Comparison of ENCODE assay signal across 11 cellular contexts in the genomic region with DNA sequence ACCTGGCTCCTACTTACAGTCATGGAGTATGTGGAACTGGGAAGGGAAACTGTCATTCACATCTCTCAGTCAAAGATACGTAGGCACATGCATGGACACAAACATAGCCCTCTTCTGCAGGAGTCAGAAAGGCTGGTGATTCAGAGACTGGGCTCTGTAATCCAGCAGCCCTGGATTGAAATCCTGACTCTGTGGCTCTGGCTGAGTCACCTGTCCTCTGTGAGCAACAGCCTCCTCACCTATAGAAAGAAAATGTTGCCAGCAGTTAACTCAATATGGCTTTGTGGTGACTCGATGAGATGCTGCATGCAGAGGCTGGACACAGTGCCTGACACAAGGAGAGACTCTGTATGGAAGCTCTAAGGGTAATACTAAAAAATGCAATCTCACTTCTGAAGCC. TPM values are rescaled to one million over a fixed set of nuclear protein-coding genes. Genes with fewer than 3 reads are reported as not detected.
DNase-seq lines count a peak whose midpoint lies in the region; ATAC-seq, FAIRE-seq and TF ChIP-seq lines count a peak whose summit lies in the region.
"Had no signal": no experiment of that assay in that cellular context is flagged by ENCODE, and none has a peak within 500 bp of the region (broad histone marks: within the 10 kb centered on the region; RNA-seq: fewer than 3 reads in every experiment).

No MANE protein-coding gene starts in this region.

- CTCF ChIA-PET in Caco-2 (lab: Charles Lee) (interaction anchor here (0.7 kb wide), 1 partner anchor 285 kb away, joined by 4 read pairs; no protein-coding TSS in a partner anchor), HCT116 (lab: Charles Lee) (no interaction called here), K562 (lab: Yijun Ruan, JAX; ENCODE audit: low intra/inter-chr PET ratio) (no interaction called here)

- no peak overlapping the region for H3K9ac ChIP-seq in HCT116 (ENCODE audit: low read length)
- H3K9ac ChIP-seq in K562 (ENCODE audit: insufficient read depth in 1 of 2, low read depth in 2 of 2, low read length in 2 of 2), result no peak overlapping the region; a peak in 1 of 4 replicates

- H3K27ac ChIP-seq in HCT116 (ENCODE audit: low read depth, low read length) (no peak overlapping the region), K562 (ENCODE audit: extremely low read depth, low read depth, low read length) (no peak overlapping the region)

- in situ Hi-C loops in K562 (cut with MboI), result no loop called here

- no peaks in the 10 kb centered on the region for H3K27me3 Mint-ChIP-seq in Caco-2 (ENCODE audit: insufficient read depth, unreplicated experiment)

- H3K9me3 Mint-ChIP-seq in Caco-2 (ENCODE audit: unreplicated experiment), result no peaks in the 10 kb centered on the region

- RAD21 ChIA-PET in HCT116 (lab: Charles Lee; ENCODE audit: low non-redundant PET in 1 of 2, low total read pairs in 2 of 2, uncharacterized antibody in 2 of 2, unreplicated experiment in 2 of 2), result no interaction called here

- H4K20me1 ChIP-seq in HCT116 (ENCODE audit: insufficient read depth) (no peaks in the 10 kb centered on the region), K562 (replicated peaks; ENCODE audit: control insufficient read depth, insufficient read depth, low read length) (no peaks in the 10 kb centered on the region)

- H3K9me1 ChIP-seq in K562 (ENCODE audit: control insufficient read depth, insufficient read depth, low read length), result no peaks in the 10 kb centered on the region

- peaks cover 7% of the 10 kb centered on the region for H3K36me3 Mint-ChIP-seq in Caco-2 (ENCODE audit: insufficient read depth, unreplicated experiment)

- H3K4me3 ChIP-seq in Caco-2 (ENCODE audit: low read depth, low read length), result no peak overlapping the region
- no peak overlapping the region for H3K4me3 ChIP-seq in HCT116 (replicated peaks in 1 of 2; ENCODE audit: low read depth in 1 of 2, low read length in 2 of 2)
- no peak overlapping the region for H3K4me3 ChIP-seq in K562
- H3K4me3 ChIP-seq: lung, skin epidermis had no signal

- TF ChIP-seq RAD21 in HCT116 (IDR thresholded peaks at IDR 0.05; ENCODE audit: low read depth), result no peak
- no peak for TF ChIP-seq RAD21 in K562 (CRISPR knock-in tag; conservative IDR thresholded peaks at IDR 0.05 in 1 of 2, IDR thresholded peaks at IDR 0.05 in 1 of 2)

- no peak for TF ChIP-seq POLR2A in HCT116 (IDR thresholded peaks at IDR 0.05; ENCODE audit: borderline replicate concordance, extremely low read depth, insufficient read depth, insufficient read length)
- TF ChIP-seq POLR2A in K562 (conservative IDR thresholded peaks at IDR 0.05), result no peak

- ATAC-seq in HCT116 (peak; percentile 59), K562 (no peak), GM19023 (IDR thresholded peaks at IDR 0.05; ENCODE audit: unreplicated experiment) (no peak)

- H3K27me3 ChIP-seq in Caco-2 (replicated peaks; ENCODE audit: control insufficient read depth, insufficient read depth, low read length) (no peaks in the 10 kb centered on the region), HCT116 (ENCODE audit: insufficient read depth, low read length) (no peaks in the 10 kb centered on the region), K562 (ENCODE audit: control insufficient read depth in 2 of 2, insufficient read depth in 2 of 2, low read length in 2 of 2) (no peaks in the 10 kb centered on the region; a peak in 1 of 5 replicates)

- intact Hi-C loops in Caco-2 (cut with micrococcal nuclease; ENCODE audit: unreplicated experiment) (no loop called here), HCT116 (cut with micrococcal nuclease) (no loop called here), K562 (cut with micrococcal nuclease) (no loop called here)

- no peaks in the 10 kb centered on the region for H3K9me2 ChIP-seq in HCT116 (ENCODE audit: insufficient read depth)

- H3K4me1 ChIP-seq in Caco-2 (peaks cover 47% of the 10 kb centered on the region), HCT116 (ENCODE audit: control insufficient read depth in 1 of 2, insufficient read depth in 2 of 2, low read length in 2 of 2) (peaks cover 5 to 32% of the 10 kb centered on the region in 2 experiments; a peak in 3 of 4 replicates), K562 (replicated peaks in 1 of 2; ENCODE audit: control insufficient read depth in 2 of 2, insufficient read depth in 2 of 2, low read length in 2 of 2) (peaks cover 27 to 30% of the 10 kb centered on the region in 2 experiments; a peak in 4 of 5 replicates)

- POLR2A ChIA-PET in Caco-2 (lab: Charles Lee) (interaction anchor here (1.9 kb wide), 1 partner anchor 12 kb away, joined by 9 read pairs; no protein-coding TSS in a partner anchor), HCT116 (lab: Charles Lee) (interaction anchor here (0.7 kb wide), 1 partner anchor 71 kb away, joined by 3 read pairs; no protein-coding TSS in a partner anchor), K562 (lab: Yijun Ruan, JAX) (interaction anchor here (2.2 kb wide), 1 partner anchor 31 kb away, joined by 7 read pairs; no protein-coding TSS in a partner anchor)

- peak overlapping the region; percentile 82 for H3K27ac Mint-ChIP-seq in Caco-2 (ENCODE audit: unreplicated experiment)

- TF ChIP-seq CTCF in Caco-2 (IDR thresholded peaks at IDR 0.05; ENCODE audit: insufficient read depth in 1 of 2, low read depth in 1 of 2, low read length in 1 of 2, severe bottlenecking in 1 of 2, unreplicated experiment in 1 of 2), result no peak
- no peak for TF ChIP-seq CTCF in HCT116 (IDR thresholded peaks at IDR 0.05 in 2 of 3, conservative IDR thresholded peaks at IDR 0.05 in 1 of 3; ENCODE audit: borderline replicate concordance in 1 of 3, insufficient read depth in 1 of 3, low read depth in 2 of 3, low read length in 2 of 3)
- TF ChIP-seq CTCF in K562 (IDR thresholded peaks at IDR 0.05 in 2 of 3, conservative IDR thresholded peaks at IDR 0.05 in 1 of 3; ENCODE audit: insufficient read depth in 2 of 3, low read depth in 1 of 3, low read length in 3 of 3), result no peak

- no peak for DNase-seq in Caco-2
- DNase-seq in HCT116 (ENCODE audit: low read depth, low spot score), result peak; percentile 45
- no peak for DNase-seq in K562 (ENCODE audit: extremely low read depth in 1 of 4, low spot score in 3 of 4)
- peak; percentile 76 for DNase-seq in renal cortical epithelial cell (ENCODE audit: low read depth)
- DNase-seq in ecto neural progenitor cell (ENCODE audit: low spot score), result no peak
- no peak for DNase-seq in CD1c-positive myeloid dendritic cell (ENCODE audit: extremely low spot score)
- DNase-seq: NCI-H82, substantia nigra had no signal

- no peaks in the 10 kb centered on the region for H3K36me3 ChIP-seq in Caco-2 (ENCODE audit: control insufficient read depth, insufficient read depth, low read length)
- H3K36me3 ChIP-seq in HCT116 (ENCODE audit: control insufficient read depth in 1 of 2, insufficient read depth in 2 of 2, low read length in 2 of 2), result no peaks in the 10 kb centered on the region
- H3K36me3 ChIP-seq in K562 (ENCODE audit: control insufficient read depth, insufficient read depth, low read length), result no peaks in the 10 kb centered on the region

- TF ChIP-seq EP300 in K562 (IDR thresholded peaks at IDR 0.05; ENCODE audit: low read length), result no peak

- H3K4me3 Mint-ChIP-seq in Caco-2 (ENCODE audit: unreplicated experiment), result no peak overlapping the region

- BruUV-seq in Caco-2 (replicated peaks; lab: Mats Ljungman, UMichigan) (no TSS peak), HCT116 (replicated peaks; lab: Mats Ljungman, UMichigan) (no TSS peak), K562 (replicated peaks; lab: Mats Ljungman, UMichigan) (no TSS peak)

- H3K79me2 ChIP-seq in HCT116 (ENCODE audit: insufficient read depth, low read length) (no peaks in the 10 kb centered on the region), K562 (ENCODE audit: control insufficient read depth, insufficient read depth, low read length) (no peaks in the 10 kb centered on the region)

- no peak for FAIRE-seq in K562 (lab: Jason Lieb, UNC)

- 33% methylated on average over 2 of the region's 2 CpGs for WGBS in K562 (ENCODE audit: insufficient coverage, low coverage, missing lambda C conversion rate)

- H2AFZ ChIP-seq in HCT116 (ENCODE audit: low read depth, low read length, poor library complexity, severe bottlenecking), result no peak overlapping the region
- no peak overlapping the region for H2AFZ ChIP-seq in K562 (ENCODE audit: low read depth, low read length)

- H3K4me1 Mint-ChIP-seq in Caco-2 (ENCODE audit: low read depth, unreplicated experiment), result peaks cover 44% of the 10 kb centered on the region

- H3K9me3 ChIP-seq in Caco-2 (no peaks in the 10 kb centered on the region), HCT116 (ENCODE audit: control insufficient read depth in 1 of 2, insufficient read depth in 1 of 2, low read depth in 1 of 2, low read length in 2 of 2) (no peaks in the 10 kb centered on the region), K562 (replicated peaks; ENCODE audit: control insufficient read depth, insufficient read depth, low read depth, low read length) (no peaks in the 10 kb centered on the region)

- H3K4me2 ChIP-seq in HCT116 (ENCODE audit: low read length) (peak overlapping the region; percentile 16; the same call in 1 of the 2 replicates), K562 (ENCODE audit: insufficient read depth, low read length) (no peak overlapping the region)

TF ChIP-seq in HCT116, 20 proteins besides CTCF, POLR2A, EP300 and RAD21 (continues in another document):
- TF ChIP-seq JUND (IDR thresholded peaks at IDR 0.05), result peak; percentile 26; the same call in 1 of the 2 replicates

RNA-seq across cellular contexts. Expression of gene CDKN2AIPNL, which starts 23.8 kb away (rescaled TPM):
- total RNA-seq in Caco-2 (2022) (49.8 and 53.2 TPM in 2 replicates), HCT116 (2021; ENCODE audit: unreplicated experiment) (63.0 TPM), K562 (2014; rRNA removed) (46.4 and 90.0 TPM in 2 replicates), K562 (2014; rRNA removed; fragmentation: Illumina TruSeq; extraction: Trizol) (40.7 and 45.5 TPM in 2 replicates), K562 (2015; rRNA removed; fragmentation: Illumina TruSeq; extraction: Trizol) (41.8 and 43.1 TPM in 2 replicates), K562 (2021) (40.0 and 42.1 TPM in 2 replicates), renal cortical epithelial cell (13.1 and 33.2 TPM in 2 replicates)
- polyA plus RNA-seq in HCT116 (2012), result 27.7 and 36.8 TPM in 2 replicates
- 12.4 and 12.8 TPM in 2 replicates for total RNA-seq in K562 (2011; cell fraction: chromatin; rRNA removed; ENCODE audit: low replicate concordance)
- 12.2 and 14.0 TPM in 2 replicates for total RNA-seq in K562 (2011; cell fraction: nucleolus; rRNA removed)
- total RNA-seq in K562 (2011; cell fraction: nucleoplasm; rRNA removed), result 21.9 and 23.2 TPM in 2 replicates
- polyA plus RNA-seq in K562 (2011; rRNA removed) (29.6 and 44.3 TPM in 2 replicates), K562 (2014; fragmentation: Illumina TruSeq; extraction: Trizol) (39.2 and 42.2 TPM in 2 replicates), K562 (2014; fragmentation: Nextera tagmentation; extraction: Ambion mirVana) (10 to 100 TPM; 19.9 to 30.7 TPM), K562 (2014; rRNA removed) (46.9 and 55.4 TPM in 2 replicates)
- 22.1 and 37.0 TPM in 2 replicates for polyA plus RNA-seq in K562 (2011; cell fraction: cytosol; rRNA removed)
- 10.8 and 15.7 TPM in 2 replicates for polyA plus RNA-seq in K562 (2011; cell fraction: nucleus; rRNA removed)
- 33.3 and 57.5 TPM in 2 replicates for polyA plus RNA-seq in K562 (2012)
- 15.6 and 16.0 TPM in 2 replicates for polyA minus RNA-seq in K562 (2011; rRNA and poly(A)+ RNA removed)
- polyA minus RNA-seq in K562 (2011; cell fraction: cytosol; rRNA and poly(A)+ RNA removed), result 12.5 and 12.6 TPM in 2 replicates
- polyA minus RNA-seq in K562 (2011; cell fraction: nucleus; rRNA and poly(A)+ RNA removed), result 5.3 and 10.7 TPM in 2 replicates

Comparison
In these comparisons a context has a peak if more than half of its experiments do, and no peak if none do; other contexts are left out.
1. DNase-seq: peak in HCT116 (single experiment) and renal cortical epithelial cell (single experiment); none in Caco-2 (0 of 2), K562 (0 of 4), ecto neural progenitor cell (single experiment) and CD1c-positive myeloid dendritic cell (single experiment).